20 cellular contexts compared by ENCODE assay signal in the genomic region with DNA sequence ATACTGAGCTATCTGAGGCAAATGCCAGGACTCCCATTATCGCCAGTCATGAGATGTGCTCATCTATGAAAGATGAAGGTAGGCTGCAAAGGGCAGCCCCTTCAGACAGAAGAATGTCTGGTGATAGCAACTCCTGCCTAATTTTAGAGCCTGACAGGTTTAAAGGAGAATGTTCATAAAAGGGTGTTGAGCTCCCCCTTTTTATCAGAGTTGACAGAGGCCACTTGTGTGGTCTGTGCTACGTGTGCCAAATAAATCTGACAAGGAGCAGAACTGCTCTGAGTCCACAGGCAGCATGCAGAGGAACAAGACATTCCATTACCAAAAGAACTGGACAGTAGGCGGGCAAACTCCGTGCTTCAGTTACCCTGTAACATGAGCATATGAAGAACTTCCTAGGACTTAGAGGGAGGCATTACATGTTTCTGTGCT.
A peak's percentile ranks its signal among the peaks of the same experiment; 100 is the strongest.
DNase-seq lines count a peak whose midpoint lies in the region; ATAC-seq and TF ChIP-seq lines count a peak whose summit lies in the region.
"Had no signal": no experiment of that assay in that cellular context is flagged by ENCODE, and none has a peak within 500 bp of the region (broad histone marks: within the 10 kb centered on the region; RNA-seq: fewer than 3 reads in every experiment).

No MANE protein-coding gene starts in this region.

- H3K4me1 ChIP-seq in mesodermal cell (ENCODE audit: control insufficient read depth, insufficient read depth, low read length, poor library complexity, severe bottlenecking) (no peaks in the 10 kb centered on the region), upper lobe of right lung (no peaks in the 10 kb centered on the region), smooth muscle cell (ENCODE audit: low read depth) (no peaks in the 10 kb centered on the region), spleen (no peaks in the 10 kb centered on the region)

- H3K4me3 ChIP-seq in fibroblast of villous mesenchyme (ENCODE audit: low read depth, low read length), result no peak overlapping the region
- no peak overlapping the region for H3K4me3 ChIP-seq in mesodermal cell (ENCODE audit: extremely low read depth, insufficient read depth, low read length, poor library complexity, severe bottlenecking)
- H3K4me3 ChIP-seq in upper lobe of right lung, result no peak overlapping the region
- no peak overlapping the region for H3K4me3 ChIP-seq in smooth muscle cell
- no peak overlapping the region for H3K4me3 ChIP-seq in spleen
- H3K4me3 ChIP-seq: lung had no signal

- 45 to 84% methylated on average over 1 to 2 of the region's 4 CpGs for WGBS in mesodermal cell (ENCODE audit: insufficient coverage in 2 of 2), 2 experiments
- WGBS in smooth muscle cell (ENCODE audit: low lambda C conversion rate), result 43% methylated on average over 4 of the region's 4 CpGs
- 79 to 97% (median 87%) methylated on average over 4 of the region's 4 CpGs for WGBS in spleen, 5 donors

- no peak for DNase-seq in Right ventricle myocardium superior
- DNase-seq in cardiac septum (ENCODE audit: low spot score), result no peak
- DNase-seq in fibroblast of villous mesenchyme (ENCODE audit: low read depth), result peak; percentile 44
- no peak for DNase-seq in upper lobe of right lung
- DNase-seq in smooth muscle cell (lab: John Stamatoyannopoulos, UW; ENCODE audit: unreplicated experiment), result no peak
- no peak for DNase-seq in RWPE1 (ENCODE audit: low spot score)
- DNase-seq in spleen, result no peak
- DNase-seq: activated CD4-positive, alpha-beta T cell treated with anti-CD3 and anti-CD28 coated beads for 48 hours; activated CD8-positive, alpha-beta memory T cell treated with anti-CD3 and anti-CD28 coated beads, Interleukin-2, amount 10 ng/mL, durations not matched to agents 7 days and 5 days; effector CD8-positive, alpha-beta T cell; NCI-H1092; NCI-H2029; NCI-H226; nucleus accumbens; SIG-M5; T-helper 1 cell had no signal

- H3K27me3 ChIP-seq in upper lobe of right lung, result no peaks in the 10 kb centered on the region
- no peaks in the 10 kb centered on the region for H3K27me3 ChIP-seq in smooth muscle cell (ENCODE audit: low read depth)
- H3K27me3 ChIP-seq in spleen (replicated peaks in 1 of 7), result no peaks in the 10 kb centered on the region

- TF ChIP-seq CTCF in fibroblast of villous mesenchyme (IDR thresholded peaks at IDR 0.05; ENCODE audit: insufficient read depth, low read depth, low read length), result no peak
- no peak for TF ChIP-seq CTCF in upper lobe of right lung (IDR thresholded peaks at IDR 0.05)
- TF ChIP-seq CTCF in smooth muscle cell (IDR thresholded peaks at IDR 0.05; ENCODE audit: borderline replicate concordance, insufficient read depth, poor library complexity, severe bottlenecking), result no peak
- TF ChIP-seq CTCF in RWPE1 (conservative IDR thresholded peaks at IDR 0.05; ENCODE audit: low read depth), result no peak
- no peak for TF ChIP-seq CTCF in spleen (IDR thresholded peaks at IDR 0.05 in 8 of 11, conservative IDR thresholded peaks at IDR 0.05 in 3 of 11)

- H3K9ac ChIP-seq in smooth muscle cell (ENCODE audit: low read depth), result no peak overlapping the region

- H3K36me3 ChIP-seq in mesodermal cell (ENCODE audit: control insufficient read depth, insufficient read depth, low read length), result peaks cover 40% of the 10 kb centered on the region
- H3K36me3 ChIP-seq in upper lobe of right lung, result peaks cover 7% of the 10 kb centered on the region
- no peaks in the 10 kb centered on the region for H3K36me3 ChIP-seq in smooth muscle cell (ENCODE audit: low read depth)
- H3K36me3 ChIP-seq in spleen, result peaks cover 0 to 46% (median 16%) of the 10 kb centered on the region in 6 donors

- TF ChIP-seq POLR2A in spleen (IDR thresholded peaks at IDR 0.05), result no peak

- H3K27ac ChIP-seq in mesodermal cell (ENCODE audit: low read depth, low read length, severe bottlenecking) (peak overlapping the region; percentile 52), upper lobe of right lung (no peak overlapping the region), smooth muscle cell (ENCODE audit: low read depth) (no peak overlapping the region), RWPE1 (no peak overlapping the region), spleen (peak overlapping the region in 1 of 8 donors; percentile 12)

- peaks cover 19% of the 10 kb centered on the region for H4K20me1 ChIP-seq in smooth muscle cell (ENCODE audit: low read depth)

- no peaks in the 10 kb centered on the region for H3K9me3 ChIP-seq in mesodermal cell (ENCODE audit: control insufficient read depth, low read length)
- H3K9me3 ChIP-seq in upper lobe of right lung, result no peaks in the 10 kb centered on the region
- H3K9me3 ChIP-seq in smooth muscle cell (replicated peaks; ENCODE audit: low read depth), result no peaks in the 10 kb centered on the region
- H3K9me3 ChIP-seq in spleen, result no peaks in the 10 kb centered on the region

- H3K4me2 ChIP-seq in smooth muscle cell, result no peak overlapping the region

- H3F3A ChIP-seq in smooth muscle cell (ENCODE audit: low read depth), result no peaks in the 10 kb centered on the region

- no peak overlapping the region for H2AFZ ChIP-seq in smooth muscle cell (ENCODE audit: low read depth)

- H3K79me2 ChIP-seq in smooth muscle cell (ENCODE audit: low read depth), result no peaks in the 10 kb centered on the region

- ATAC-seq in Right ventricle myocardium superior (ENCODE audit: poor library complexity) (peak; percentile 90), upper lobe of right lung (peak; percentile 33)
- ATAC-seq: activated CD8-positive, alpha-beta memory T cell treated with anti-CD3 and anti-CD28 coated beads, Interleukin-2, amount 10 ng/mL, durations not matched to agents 7 days and 5 days; activated naive CD4-positive, alpha-beta T cell treated with anti-CD3 and anti-CD28 coated beads, Interleukin-2, amount 50 U/mL, for 72 hours; activated T-helper 17 cell treated with anti-CD3 and anti-CD28 coated beads, Interleukin-2, amount 50 U/mL, for 72 hours had no signal

- CTCF ChIA-PET in RWPE1 (lab: Yijun Ruan, JAX), result no interaction called here

- POLR2A ChIA-PET in RWPE1 (lab: Yijun Ruan, JAX; ENCODE audit: low non-redundant PET), result no interaction called here

- intact Hi-C loops in Right ventricle myocardium superior (cut with DNase I) (no loop called here), cardiac septum (cut with DNase I) (loop anchor here (5.0 kb wide), 1 partner anchor 51 kb away; no protein-coding TSS in a partner anchor), upper lobe of right lung (cut with DNase I) (no loop called here), spleen (cut with DNase I; ENCODE audit: low total_unique reads) (no loop called here)
